Comparison of ENCODE assay signal across 8 cellular contexts in the genomic region with DNA sequence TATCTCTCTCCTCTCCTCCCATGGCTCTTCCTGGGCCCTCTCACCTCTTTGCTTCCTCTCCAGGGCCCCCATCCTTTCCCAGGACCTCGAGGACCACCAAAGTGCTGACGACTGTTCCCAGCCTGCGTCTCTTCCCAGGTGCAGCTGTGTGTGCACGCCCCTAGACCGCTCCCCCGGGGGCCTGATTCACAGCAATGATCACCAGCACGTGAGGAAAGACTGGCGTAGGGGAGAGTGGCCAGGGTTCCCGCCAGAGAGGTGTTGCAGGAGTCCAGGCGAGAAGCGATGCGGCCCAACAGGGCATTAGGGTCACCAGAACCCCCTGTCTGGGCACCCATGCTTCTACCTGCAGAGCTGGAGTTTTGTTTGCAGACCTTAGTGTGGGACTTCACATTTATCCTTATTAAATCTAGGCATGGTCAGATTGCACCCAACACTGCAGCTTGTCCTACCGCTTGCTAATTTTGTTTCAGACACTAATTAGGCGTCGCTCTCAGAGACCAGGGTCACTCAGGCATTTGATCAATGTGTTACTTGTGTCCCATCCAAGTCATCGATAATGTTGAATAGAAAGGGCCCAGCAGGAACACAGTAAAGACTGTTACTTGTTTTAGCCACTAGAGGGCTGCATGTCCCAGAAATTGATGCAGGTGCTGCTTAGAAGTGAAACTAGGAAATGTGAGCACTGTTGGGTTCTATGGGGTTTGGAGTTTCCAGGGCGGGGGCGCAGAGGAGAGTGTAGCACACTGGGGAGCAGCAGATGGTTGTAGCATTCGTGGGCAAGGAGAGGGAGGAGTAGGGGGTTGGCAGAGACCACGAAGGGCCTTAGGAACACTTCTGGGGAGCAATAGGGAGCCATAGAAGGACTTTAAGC. TPM values are rescaled to one million over a fixed set of nuclear protein-coding genes. Genes with fewer than 3 reads are reported as not detected.
A peak's percentile ranks its signal among the peaks of the same experiment; 100 is the strongest.
DNase-seq lines count a peak whose midpoint lies in the region; ATAC-seq, FAIRE-seq and TF ChIP-seq lines count a peak whose summit lies in the region.

No MANE protein-coding gene starts in this region.

- no peaks in the 10 kb centered on the region for H4K20me1 ChIP-seq in MM.1S (ENCODE audit: insufficient read depth, low read length)

- H3K4me3 ChIP-seq in MM.1S (ENCODE audit: low read length) (peak overlapping the region; percentile 43; the same call in 1 of the 2 replicates), sigmoid colon (peak overlapping the region in 3 of 4 donors; percentile 9 to 34 (median 22))

- peak overlapping the region; percentile 21; the same call in 1 of the 2 replicates for H3K9ac ChIP-seq in MM.1S (ENCODE audit: low read length)

- no peaks in the 10 kb centered on the region for H3K9me3 Mint-ChIP-seq in activated naive CD8-positive, alpha-beta T cell treated with anti-CD3 and anti-CD28 coated beads, Interleukin-2, amount 50 U/mL, for 24 hours

- no peak for TF ChIP-seq POLR2A in H54 (IDR thresholded peaks at IDR 0.05; ENCODE audit: low read depth, low read length)
- TF ChIP-seq POLR2A in sigmoid colon (IDR thresholded peaks at IDR 0.05), result no peak

- intact Hi-C loops in left ventricle myocardium superior (cut with micrococcal nuclease), result loop anchor here (5.0 to 10.0 kb wide), 2 partner anchors 134 to 306 kb away; no protein-coding TSS in a partner anchor
- intact Hi-C loops in sigmoid colon (cut with DNase I), result loop anchor here (5.0 kb wide), 1 partner anchor 306 kb away; no protein-coding TSS in a partner anchor

- no peaks in the 10 kb centered on the region for H3F3A ChIP-seq in MM.1S (ENCODE audit: insufficient read depth, low read length)

- H3K9me3 ChIP-seq in MM.1S (replicated peaks; ENCODE audit: insufficient read depth, low read length), result no peaks in the 10 kb centered on the region
- no peaks in the 10 kb centered on the region for H3K9me3 ChIP-seq in sigmoid colon

- DNase-seq in GM03348 (ENCODE audit: low spot score) (peak; percentile 84), H54 (ENCODE audit: insufficient read length, low spot score) (peak; percentile 45), MM.1S (peak; percentile 66), SW 1271 (lab: John Stamatoyannopoulos, UW) (peak; percentile 8 to 65), left ventricle myocardium superior (peak; percentile 50), sigmoid colon (peak; percentile 81), NCI-H1048 (lab: John Stamatoyannopoulos, UW) (no peak)
- DNase-seq in activated naive CD8-positive, alpha-beta T cell treated with anti-CD3 and anti-CD28 coated beads, Interleukin-2, amount 50 U/mL, for 24 hours, result peak; percentile 60

- no peaks in the 10 kb centered on the region for H3K27me3 Mint-ChIP-seq in activated naive CD8-positive, alpha-beta T cell treated with anti-CD3 and anti-CD28 coated beads, Interleukin-2, amount 50 U/mL, for 24 hours

- peak; percentile 97 for ATAC-seq in activated naive CD8-positive, alpha-beta T cell treated with anti-CD3 and anti-CD28 coated beads, Interleukin-2, amount 50 U/mL, for 24 hours
- peak; percentile 69 for ATAC-seq in left ventricle myocardium superior

- TF ChIP-seq EP300 in sigmoid colon (IDR thresholded peaks at IDR 0.05), result no peak

- H3K36me3 ChIP-seq in MM.1S (replicated peaks; ENCODE audit: insufficient read depth, low read length) (no peaks in the 10 kb centered on the region), sigmoid colon (peaks cover 0 to 8% (median 0%) of the 10 kb centered on the region in 4 donors)

- FAIRE-seq in H54 (lab: Jason Lieb, UNC), result no peak

- no peaks in the 10 kb centered on the region for H3K79me2 ChIP-seq in MM.1S (ENCODE audit: low read length)

- H3K36me3 Mint-ChIP-seq in activated naive CD8-positive, alpha-beta T cell treated with anti-CD3 and anti-CD28 coated beads, Interleukin-2, amount 50 U/mL, for 24 hours (ENCODE audit: low read depth), result no peaks in the 10 kb centered on the region

- H3K4me1 Mint-ChIP-seq in activated naive CD8-positive, alpha-beta T cell treated with anti-CD3 and anti-CD28 coated beads, Interleukin-2, amount 50 U/mL, for 24 hours, result peaks cover 9% of the 10 kb centered on the region

- H3K27me3 ChIP-seq in MM.1S (replicated peaks; ENCODE audit: insufficient read depth, low read length), result no peaks in the 10 kb centered on the region
- H3K27me3 ChIP-seq in sigmoid colon, result no peaks in the 10 kb centered on the region

- no peaks in the 10 kb centered on the region for H3K9me2 ChIP-seq in MM.1S (replicated peaks; ENCODE audit: insufficient read depth, low read length)

- peak overlapping the region; percentile 52 for H3K27ac Mint-ChIP-seq in activated naive CD8-positive, alpha-beta T cell treated with anti-CD3 and anti-CD28 coated beads, Interleukin-2, amount 50 U/mL, for 24 hours

- H3K4me2 ChIP-seq in MM.1S (ENCODE audit: low read depth, low read length), result peak overlapping the region; percentile 52; the same call in 1 of the 2 replicates

- TF ChIP-seq CTCF in MM.1S (IDR thresholded peaks at IDR 0.05; ENCODE audit: low read length) (peak; percentile 67), sigmoid colon (IDR thresholded peaks at IDR 0.05) (peak; percentile 82 to 95 (median 90))

- H2AFZ ChIP-seq in MM.1S (ENCODE audit: low read length), result peak overlapping the region; percentile 70

- H3K4me1 ChIP-seq in MM.1S (ENCODE audit: low read length), result no peaks in the 10 kb centered on the region
- peaks cover 0 to 42% (median 38%) of the 10 kb centered on the region in 4 donors for H3K4me1 ChIP-seq in sigmoid colon

- H3K4me3 Mint-ChIP-seq in activated naive CD8-positive, alpha-beta T cell treated with anti-CD3 and anti-CD28 coated beads, Interleukin-2, amount 50 U/mL, for 24 hours, result peak overlapping the region; percentile 62

- H3K27ac ChIP-seq in MM.1S (ENCODE audit: low read length) (no peak overlapping the region), sigmoid colon (peak overlapping the region; percentile 43 to 89 (median 76))

- 44 to 51% methylated on average over 20 of the region's 20 CpGs for WGBS in sigmoid colon, 2 donors

RNA-seq across cellular contexts. Expression of a gene that starts 53.2 kb away (rescaled TPM):
- 10.4 TPM for total RNA-seq in left ventricle myocardium superior
- total RNA-seq in sigmoid colon, result 10 to 100 TPM in 1 of 4 donors, 1 to 10 TPM in 3; 6.5 to 12.2 (median 8.1) TPM
- polyA plus RNA-seq in sigmoid colon, result 1 to 10 TPM; 2.4 to 4.5 (median 3.5) TPM
